Comparison of ENCODE assay signal across 25 cellular contexts in genomic region chr10:48526846-48527505, GRCh38.
DNase-seq lines count a peak whose midpoint lies in the region; ATAC-seq, FAIRE-seq and TF ChIP-seq lines count a peak whose summit lies in the region.
"Had no signal": no experiment of that assay in that cellular context is flagged by ENCODE, and none has a peak within 500 bp of the region (broad histone marks: within the 10 kb centered on the region; RNA-seq: fewer than 3 reads in every experiment).

No MANE protein-coding gene starts in this region.

- H3K4me1 Mint-ChIP-seq in GM23338 (peaks cover 16% of the 10 kb centered on the region), astrocyte (ENCODE audit: low read depth, unreplicated experiment) (peaks cover 10% of the 10 kb centered on the region)
- no peaks in the 10 kb centered on the region for H3K4me1 Mint-ChIP-seq in CD4-positive, alpha-beta T cell (ENCODE audit: low read depth)
- H3K4me1 Mint-ChIP-seq: activated CD4-positive, alpha-beta T cell treated with anti-CD3 and anti-CD28 coated beads, Interleukin-2, amount 10 ng/mL, durations not matched to agents 7 days and 5 days had no signal

- no peaks in the 10 kb centered on the region for H3K36me3 Mint-ChIP-seq in GM23338 (ENCODE audit: low read depth)
- no peaks in the 10 kb centered on the region for H3K36me3 Mint-ChIP-seq in astrocyte (ENCODE audit: low read depth, unreplicated experiment)
- H3K36me3 Mint-ChIP-seq in CD4-positive, alpha-beta T cell (ENCODE audit: low read depth), result no peaks in the 10 kb centered on the region

- no peaks in the 10 kb centered on the region for H3K36me3 ChIP-seq in GM23338 (ENCODE audit: insufficient read depth)
- no peaks in the 10 kb centered on the region for H3K36me3 ChIP-seq in astrocyte (ENCODE audit: insufficient read depth, low read length)
- no peaks in the 10 kb centered on the region for H3K36me3 ChIP-seq in hepatocyte (replicated peaks; ENCODE audit: insufficient read depth, low read depth)
- H3K36me3 ChIP-seq in skeletal muscle satellite cell (ENCODE audit: insufficient read depth, low read length), result peaks cover 9% of the 10 kb centered on the region
- H3K36me3 ChIP-seq: stomach had no signal

- H3K9me3 ChIP-seq in astrocyte (ENCODE audit: insufficient read depth, low read depth, low read length), result no peaks in the 10 kb centered on the region
- H3K9me3 ChIP-seq in hepatocyte (ENCODE audit: low read depth), result no peaks in the 10 kb centered on the region
- no peaks in the 10 kb centered on the region for H3K9me3 ChIP-seq in skeletal muscle satellite cell (replicated peaks; ENCODE audit: low read length)
- H3K9me3 ChIP-seq in CD4-positive, alpha-beta T cell (ENCODE audit: control insufficient read depth, low read length), result no peaks in the 10 kb centered on the region
- H3K9me3 ChIP-seq: stomach had no signal

- H3K4me1 ChIP-seq in GM23338 (ENCODE audit: insufficient read depth) (peaks cover 20% of the 10 kb centered on the region), astrocyte (ENCODE audit: insufficient read depth, low read length) (peaks cover 32% of the 10 kb centered on the region), hepatocyte (ENCODE audit: insufficient read depth) (no peaks in the 10 kb centered on the region), skeletal muscle satellite cell (ENCODE audit: control insufficient read depth, insufficient read depth, low read length) (peaks cover 56% of the 10 kb centered on the region)

- H2AFZ ChIP-seq in GM23338 (peak overlapping the region; percentile 91), astrocyte (ENCODE audit: low read depth, low read length) (peak overlapping the region; percentile 1), hepatocyte (no peak overlapping the region)

- H3K27me3 Mint-ChIP-seq in GM23338 (ENCODE audit: insufficient read depth, low read depth, poor library complexity) (peaks cover 5% of the 10 kb centered on the region), astrocyte (ENCODE audit: low read depth, unreplicated experiment) (peaks cover 18% of the 10 kb centered on the region)
- peaks cover 38% of the 10 kb centered on the region for H3K27me3 Mint-ChIP-seq in CD4-positive, alpha-beta T cell

- H3K79me2 ChIP-seq in GM23338 (replicated peaks; ENCODE audit: insufficient read depth) (peaks cover 11% of the 10 kb centered on the region), astrocyte (ENCODE audit: insufficient read depth, low read length) (peaks cover 50% of the 10 kb centered on the region), hepatocyte (no peaks in the 10 kb centered on the region)

- H3K27me3 ChIP-seq in GM23338 (ENCODE audit: insufficient read depth) (peaks cover 3% of the 10 kb centered on the region; the same call in 1 of the 2 replicates), astrocyte (ENCODE audit: insufficient read depth, low read length) (no peaks in the 10 kb centered on the region), hepatocyte (peaks cover 18% of the 10 kb centered on the region), skeletal muscle satellite cell (ENCODE audit: control insufficient read depth, insufficient read depth, low read length) (no peaks in the 10 kb centered on the region)
- H3K27me3 ChIP-seq in CD4-positive, alpha-beta T cell (ENCODE audit: control insufficient read depth, insufficient read depth, low read length), result peaks cover 20% of the 10 kb centered on the region

- H3K27ac ChIP-seq in GM23338 (ENCODE audit: low read depth) (no peak overlapping the region), astrocyte (ENCODE audit: low read depth, low read length) (peak overlapping the region; percentile 64), hepatocyte (peak overlapping the region; percentile 41)
- no peak overlapping the region for H3K27ac ChIP-seq in CD4-positive, alpha-beta T cell (ENCODE audit: low read depth, low read length)
- H3K27ac ChIP-seq: SK-N-MC had no signal

- ATAC-seq in GM23338, result no peak
- no peak for ATAC-seq in CD4-positive, alpha-beta T cell (ENCODE audit: poor library complexity)
- ATAC-seq: HepG2, left lobe of liver had no signal

- H3K9me3 Mint-ChIP-seq in GM23338 (0 out of 3 replicates have a peak, but pooled peaks cover 5% of the 10 kb centered on the region), astrocyte (ENCODE audit: unreplicated experiment) (peaks cover 8% of the 10 kb centered on the region)
- peaks cover 2% of the 10 kb centered on the region for H3K9me3 Mint-ChIP-seq in CD4-positive, alpha-beta T cell
- H3K9me3 Mint-ChIP-seq: activated CD4-positive, alpha-beta T cell treated with anti-CD3 and anti-CD28 coated beads, Interleukin-2, amount 10 ng/mL, durations not matched to agents 7 days and 5 days; activated naive CD4-positive, alpha-beta T cell treated with anti-CD3 and anti-CD28 coated beads for 36 hours had no signal

- H3F3A ChIP-seq in GM23338 (replicated peaks; ENCODE audit: low read depth), result 0 out of 2 replicates have a peak, but pooled peaks cover 2% of the 10 kb centered on the region

- intact Hi-C loops in CD4-positive, alpha-beta T cell (cut with DNase I, micrococcal nuclease), result no loop called here

- H3K4me3 ChIP-seq in GM23338 (no peak overlapping the region), astrocyte (ENCODE audit: insufficient read depth, low read depth, low read length) (peak overlapping the region; percentile 35), hepatocyte (no peak overlapping the region), skeletal muscle satellite cell (ENCODE audit: low read length) (peak overlapping the region; percentile 5)
- H3K4me3 ChIP-seq: SK-N-MC, stomach had no signal

- POLR2A ChIA-PET in CD4-positive, alpha-beta T cell (lab: Charles Lee), result no interaction called here

- TF ChIP-seq CTCF in GM23338 (conservative IDR thresholded peaks at IDR 0.05; ENCODE audit: low read depth in 2 of 2) (no peak), astrocyte (IDR thresholded peaks at IDR 0.05; ENCODE audit: insufficient read depth, low read depth, low read length) (no peak), hepatocyte (IDR thresholded peaks at IDR 0.05; ENCODE audit: poor library complexity) (no peak)
- no peak for TF ChIP-seq CTCF in CD4-positive, alpha-beta T cell (IDR thresholded peaks at IDR 0.05)

- H3K9me2 ChIP-seq in GM23338 (ENCODE audit: insufficient read depth) (peaks cover 6% of the 10 kb centered on the region; the same call in 1 of the 2 replicates), hepatocyte (replicated peaks; ENCODE audit: insufficient read depth) (no peaks in the 10 kb centered on the region)

- no peak overlapping the region for H3K4me2 ChIP-seq in GM23338
- H3K4me2 ChIP-seq in astrocyte (ENCODE audit: low read length), result peak overlapping the region; percentile 80
- peak overlapping the region; percentile 55 for H3K4me2 ChIP-seq in hepatocyte
- H3K4me2 ChIP-seq in skeletal muscle satellite cell (ENCODE audit: low read length), result peak overlapping the region; percentile 64

- CTCF ChIA-PET in CD4-positive, alpha-beta T cell (lab: Charles Lee), result no interaction called here

- peak; percentile 5 for FAIRE-seq in astrocyte (lab: Jason Lieb, UNC)
- FAIRE-seq: bronchial epithelial cell, D721Med, G401.6, GM12891, HepG2, TTC549 had no signal

- no peak overlapping the region for H3K27ac Mint-ChIP-seq in GM23338
- peak overlapping the region; percentile 16 for H3K27ac Mint-ChIP-seq in astrocyte (ENCODE audit: unreplicated experiment)
- H3K27ac Mint-ChIP-seq in CD4-positive, alpha-beta T cell, result no peak overlapping the region
- H3K27ac Mint-ChIP-seq: activated CD4-positive, alpha-beta T cell treated with anti-CD3 and anti-CD28 coated beads, Interleukin-2, amount 10 ng/mL, durations not matched to agents 7 days and 5 days; activated naive CD4-positive, alpha-beta T cell treated with anti-CD3 and anti-CD28 coated beads for 36 hours had no signal

- H4K20me1 ChIP-seq in GM23338 (replicated peaks; ENCODE audit: insufficient read depth) (peaks cover 3% of the 10 kb centered on the region; the same call in 1 of the 2 replicates), astrocyte (ENCODE audit: insufficient read depth, low read length) (peaks cover 36% of the 10 kb centered on the region), hepatocyte (ENCODE audit: insufficient read depth, poor library complexity, severe bottlenecking) (no peaks in the 10 kb centered on the region)

- H3K9ac ChIP-seq in astrocyte (ENCODE audit: low read length), result peak overlapping the region; percentile 65
- H3K9ac ChIP-seq in skeletal muscle satellite cell (ENCODE audit: low read depth, low read length), result peak overlapping the region; percentile 48

- H3K4me3 Mint-ChIP-seq in GM23338 (no peak overlapping the region), astrocyte (ENCODE audit: unreplicated experiment) (peak overlapping the region; percentile 4)
- no peak overlapping the region for H3K4me3 Mint-ChIP-seq in CD4-positive, alpha-beta T cell
- H3K4me3 Mint-ChIP-seq: activated CD4-positive, alpha-beta T cell treated with anti-CD3 and anti-CD28 coated beads, Interleukin-2, amount 10 ng/mL, durations not matched to agents 7 days and 5 days; activated naive CD4-positive, alpha-beta T cell treated with anti-CD3 and anti-CD28 coated beads for 36 hours; naive B cell had no signal

- DNase-seq in GM23338 (ENCODE audit: low spot score) (no peak), astrocyte (ENCODE audit: low read depth) (peak; percentile 54), hepatocyte (ENCODE audit: low spot score) (no peak), NCI-H2196 (lab: John Stamatoyannopoulos, UW; ENCODE audit: unreplicated experiment) (no peak), NCI-H1417 (lab: John Stamatoyannopoulos, UW) (no peak), HuH-7.5 (ENCODE audit: low spot score) (no peak)
- no peak for DNase-seq in CD4-positive, alpha-beta T cell
- DNase-seq: activated CD4-positive, alpha-beta T cell treated with anti-CD3 and anti-CD28 coated beads, Interleukin-2, amount 10 ng/mL, durations not matched to agents 7 days and 5 days; activated naive CD4-positive, alpha-beta T cell treated with anti-CD3 and anti-CD28 coated beads for 36 hours; effector memory CD4-positive, alpha-beta T cell; MV-4-11; naive B cell; NCI-H2081 treated with DMSO at 0.1 percent for 48 hours; NCI-H524 treated with DMSO at 0.1 percent for 48 hours; OCI-M1 had no signal

- WGBS in hepatocyte (ENCODE audit: low lambda C conversion rate, missing lambda C conversion rate), result 98% methylated on average over 2 of the region's 2 CpGs

TF ChIP-seq in GM23338, 12 proteins besides CTCF, POLR2A, EP300 and RAD21 (continues in another document):
- TF ChIP-seq ZNF331 (CRISPR knock-in tag; IDR thresholded peaks at IDR 0.05; ENCODE audit: low read depth), result no peak

Comparison
In these comparisons a context has a peak if more than half of its experiments do, and no peak if none do; other contexts are left out.
1. H3K27ac ChIP-seq: peak in astrocyte (single experiment) and hepatocyte (single experiment); none in GM23338 (single experiment) and CD4-positive, alpha-beta T cell (single experiment).
2. H3K4me3 ChIP-seq: peak in astrocyte (single experiment) and skeletal muscle satellite cell (single experiment); none in GM23338 (single experiment) and hepatocyte (single experiment).